Comparison of ENCODE assay signal across 10 cellular contexts in genomic region chr10:15245530-15245929, GRCh38.
DNase-seq lines count a peak whose midpoint lies in the region; ATAC-seq and TF ChIP-seq lines count a peak whose summit lies in the region.
"Had no signal": no experiment of that assay in that cellular context is flagged by ENCODE, and none has a peak within 500 bp of the region (broad histone marks: within the 10 kb centered on the region; RNA-seq: fewer than 3 reads in every experiment).

No MANE protein-coding gene starts in this region.

- intact Hi-C loops in ascending aorta (cut with DNase I) = no loop called here

- H3K36me3 ChIP-seq in brain microvascular endothelial cell (replicated peaks) (no peaks in the 10 kb centered on the region), ascending aorta (peaks cover 0 to 2% of the 10 kb centered on the region in 2 donors)

- H3K27ac ChIP-seq in brain microvascular endothelial cell (no peak overlapping the region), ascending aorta (no peak overlapping the region)

- H3K4me1 ChIP-seq in ascending aorta = no peaks in the 10 kb centered on the region

- no peak overlapping the region for H3K27ac Mint-ChIP-seq in activated CD8-positive, alpha-beta memory T cell treated with anti-CD3 and anti-CD28 coated beads, Interleukin-2, amount 10 ng/mL, durations not matched to agents 7 days and 5 days
- H3K27ac Mint-ChIP-seq in progenitor cell of endocrine pancreas = no peak overlapping the region

- peak; percentile 52 for ATAC-seq in activated CD8-positive, alpha-beta memory T cell treated with anti-CD3 and anti-CD28 coated beads, Interleukin-2, amount 10 ng/mL, durations not matched to agents 7 days and 5 days
- ATAC-seq in HG02852 (IDR thresholded peaks at IDR 0.05; ENCODE audit: unreplicated experiment) = no peak
- ATAC-seq in HG03457 (IDR thresholded peaks at IDR 0.05; ENCODE audit: unreplicated experiment) = no peak

- no peaks in the 10 kb centered on the region for H3K9me3 ChIP-seq in ascending aorta

- DNase-seq in activated CD8-positive, alpha-beta memory T cell treated with anti-CD3 and anti-CD28 coated beads, Interleukin-2, amount 10 ng/mL, durations not matched to agents 7 days and 5 days = no peak
- DNase-seq in activated CD8-positive, alpha-beta memory T cell treated with anti-CD3 and anti-CD28 coated beads for 24 hours = no peak
- DNase-seq in NAMALWA (ENCODE audit: low spot score) = peak; percentile 59
- no peak for DNase-seq in brain microvascular endothelial cell
- no peak for DNase-seq in progenitor cell of endocrine pancreas (ENCODE audit: low spot score, unreplicated experiment)
- no peak for DNase-seq in ascending aorta (ENCODE audit: low spot score in 2 of 2)
- DNase-seq: foreskin melanocyte, NCI-H2107 had no signal

- in situ Hi-C loops in brain microvascular endothelial cell (cut with HindIII; ENCODE audit: low pct_ligation_motif_present, low sequenced_read_pairs) = no loop called here

- H3K27me3 Mint-ChIP-seq in activated CD8-positive, alpha-beta memory T cell treated with anti-CD3 and anti-CD28 coated beads, Interleukin-2, amount 10 ng/mL, durations not matched to agents 7 days and 5 days = peaks cover 7% of the 10 kb centered on the region
- H3K27me3 Mint-ChIP-seq in progenitor cell of endocrine pancreas = no peaks in the 10 kb centered on the region

- peaks cover 15% of the 10 kb centered on the region for H3K4me1 Mint-ChIP-seq in activated CD8-positive, alpha-beta memory T cell treated with anti-CD3 and anti-CD28 coated beads, Interleukin-2, amount 10 ng/mL, durations not matched to agents 7 days and 5 days
- peaks cover 2% of the 10 kb centered on the region for H3K4me1 Mint-ChIP-seq in progenitor cell of endocrine pancreas (ENCODE audit: low read depth)

- no peaks in the 10 kb centered on the region for H3K36me3 Mint-ChIP-seq in activated CD8-positive, alpha-beta memory T cell treated with anti-CD3 and anti-CD28 coated beads, Interleukin-2, amount 10 ng/mL, durations not matched to agents 7 days and 5 days
- peaks cover 25% of the 10 kb centered on the region for H3K36me3 Mint-ChIP-seq in progenitor cell of endocrine pancreas (ENCODE audit: insufficient read depth)

- CTCF ChIA-PET in activated CD8-positive, alpha-beta memory T cell treated with anti-CD3 and anti-CD28 coated beads, Interleukin-2, amount 10 ng/mL, durations not matched to agents 7 days and 5 days (lab: Charles Lee) = interaction anchor here (2.2 kb wide), 1 partner anchor 9 kb away, joined by 6 read pairs; no protein-coding TSS in a partner anchor

- H3K4me3 ChIP-seq in brain microvascular endothelial cell (ENCODE audit: low read depth, low read length) (no peak overlapping the region), ascending aorta (no peak overlapping the region)

- peak; percentile 68 for TF ChIP-seq CTCF in brain microvascular endothelial cell (IDR thresholded peaks at IDR 0.05; ENCODE audit: low read depth, low read length, missing control alignments)
- TF ChIP-seq CTCF in progenitor cell of endocrine pancreas (IDR thresholded peaks at IDR 0.05; ENCODE audit: unreplicated experiment) = peak; percentile 45
- TF ChIP-seq CTCF in ascending aorta (IDR thresholded peaks at IDR 0.05) = no peak

- H3K27me3 ChIP-seq in brain microvascular endothelial cell (replicated peaks) (no peaks in the 10 kb centered on the region), ascending aorta (no peaks in the 10 kb centered on the region)

- H3K4me3 Mint-ChIP-seq in activated CD8-positive, alpha-beta memory T cell treated with anti-CD3 and anti-CD28 coated beads, Interleukin-2, amount 10 ng/mL, durations not matched to agents 7 days and 5 days = no peak overlapping the region
- no peak overlapping the region for H3K4me3 Mint-ChIP-seq in progenitor cell of endocrine pancreas (ENCODE audit: low read depth)

- H3K9me3 Mint-ChIP-seq in activated CD8-positive, alpha-beta memory T cell treated with anti-CD3 and anti-CD28 coated beads, Interleukin-2, amount 10 ng/mL, durations not matched to agents 7 days and 5 days (ENCODE audit: low read depth) = no peaks in the 10 kb centered on the region
- no peaks in the 10 kb centered on the region for H3K9me3 Mint-ChIP-seq in progenitor cell of endocrine pancreas (ENCODE audit: low read depth)

Comparison
In these comparisons a context has a peak if more than half of its experiments do, and no peak if none do; other contexts are left out.
1. CTCF ChIP-seq: peak in brain microvascular endothelial cell (single experiment) and progenitor cell of endocrine pancreas (single experiment); none in ascending aorta (0 of 3).